28 cellular contexts compared by ENCODE assay signal in the genomic region with DNA sequence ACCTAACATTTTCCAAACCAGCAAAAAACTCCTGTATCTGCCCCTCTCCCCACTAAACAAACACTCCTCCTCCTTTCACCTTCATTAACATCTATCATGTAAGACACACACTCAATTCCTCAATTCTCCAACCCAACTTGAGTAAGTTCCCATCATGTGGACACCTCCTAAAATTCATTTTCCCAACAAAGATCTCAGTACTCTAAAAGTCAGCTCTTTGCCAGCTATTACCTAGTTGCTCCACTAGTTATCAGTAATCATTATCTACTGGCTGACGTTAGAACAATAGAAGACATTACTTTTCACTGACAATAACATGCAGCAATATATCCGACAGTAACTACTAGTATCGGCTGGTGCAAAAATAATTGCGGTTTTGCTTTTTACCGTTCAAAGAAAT. TPM values are rescaled to one million over a fixed set of nuclear protein-coding genes. Genes with fewer than 3 reads are reported as not detected.
DNase-seq lines count a peak whose midpoint lies in the region; ATAC-seq and TF ChIP-seq lines count a peak whose summit lies in the region.
"Had no signal": no experiment of that assay in that cellular context is flagged by ENCODE, and none has a peak within 500 bp of the region (broad histone marks: within the 10 kb centered on the region; RNA-seq: fewer than 3 reads in every experiment).

No MANE protein-coding gene starts in this region.

- CTCF ChIA-PET in CD4-positive, alpha-beta T cell (lab: Charles Lee) = interaction anchor here (1.1 to 1.4 kb wide), 2 partner anchors 8 to 13 kb away, joined by 3 read pairs; no protein-coding TSS in a partner anchor
- CTCF ChIA-PET in OCI-LY7 (lab: Charles Lee; ENCODE audit: unreplicated experiment) = no interaction called here

- H3K9me3 ChIP-seq in CD4-positive, alpha-beta T cell (ENCODE audit: control insufficient read depth, low read length) = no peaks in the 10 kb centered on the region
- no peaks in the 10 kb centered on the region for H3K9me3 ChIP-seq in OCI-LY7 (ENCODE audit: low read length)
- H3K9me3 ChIP-seq: lower lobe of right lung, prostate gland, transverse colon had no signal

- H3K4me2 ChIP-seq in OCI-LY7 (ENCODE audit: low read length) = no peak overlapping the region
- H3K4me2 ChIP-seq: KMS-11 had no signal

- H3K4me3 Mint-ChIP-seq in activated CD4-positive, alpha-beta T cell treated with anti-CD3 and anti-CD28 coated beads, Interleukin-2, amount 10 ng/mL, durations not matched to agents 24 days and 14 days = no peak overlapping the region
- no peak overlapping the region for H3K4me3 Mint-ChIP-seq in CD4-positive, alpha-beta T cell
- no peak overlapping the region for H3K4me3 Mint-ChIP-seq in activated T-helper 2 cell treated with anti-CD3 and anti-CD28 coated beads, Interferon-gamma antibody, Interleukin-2, Interleukin-4, amounts not matched to agents 10 μg/mL and 5 μg/mL and 100 μg/mL, durations not matched to agents 14 hours and 24 hours and 36 hours (ENCODE audit: low read depth)
- H3K4me3 Mint-ChIP-seq in mesothelial cell of epicardium (no peak overlapping the region), endothelial cell (ENCODE audit: unreplicated experiment) (no peak overlapping the region)
- H3K4me3 Mint-ChIP-seq: activated naive CD8-positive, alpha-beta T cell treated with anti-CD3 and anti-CD28 coated beads, Interleukin-2, amount 10 ng/mL, durations not matched to agents 7 days and 5 days had no signal

- no peaks in the 10 kb centered on the region for H3K27me3 ChIP-seq in CD4-positive, alpha-beta T cell (ENCODE audit: control insufficient read depth, insufficient read depth, low read length)
- H3K27me3 ChIP-seq: dorsolateral prefrontal cortex, transverse colon had no signal

- ATAC-seq in CD4-positive, alpha-beta T cell (ENCODE audit: poor library complexity) = no peak
- ATAC-seq in GM19397 (IDR thresholded peaks at IDR 0.05; ENCODE audit: unreplicated experiment) = no peak
- ATAC-seq: lower lobe of right lung had no signal

- H3K27ac ChIP-seq in CD4-positive, alpha-beta T cell (ENCODE audit: low read depth, low read length) = no peak overlapping the region
- H3K27ac ChIP-seq in OCI-LY7 (ENCODE audit: low read depth, low read length, poor library complexity, severe bottlenecking) = no peak overlapping the region
- H3K27ac ChIP-seq: dorsolateral prefrontal cortex, KMS-11, lower lobe of right lung, prostate gland, transverse colon had no signal

- no TSS peak for BruUV-seq in OCI-LY7 (replicated peaks; lab: Mats Ljungman, UMichigan)

- H3K79me2 ChIP-seq in OCI-LY7 (ENCODE audit: insufficient read depth, low read depth, low read length) = peaks cover 100% of the 10 kb centered on the region

- TF ChIP-seq CTCF in CD4-positive, alpha-beta T cell (IDR thresholded peaks at IDR 0.05) = no peak
- TF ChIP-seq CTCF in mesothelial cell of epicardium (IDR thresholded peaks at IDR 0.05; ENCODE audit: unreplicated experiment) (no peak), endothelial cell (IDR thresholded peaks at IDR 0.05; ENCODE audit: unreplicated experiment) (no peak), OCI-LY7 (conservative IDR thresholded peaks at IDR 0.05; ENCODE audit: low read length) (no peak)

- H3K9me2 ChIP-seq in OCI-LY7 (ENCODE audit: insufficient read depth, low read length) = no peaks in the 10 kb centered on the region

- H3K4me3 ChIP-seq in OCI-LY7 (ENCODE audit: low read depth, low read length, poor library complexity, severe bottlenecking) = no peak overlapping the region
- H3K4me3 ChIP-seq: dorsolateral prefrontal cortex, GM23248, lower lobe of right lung, prostate gland, transverse colon had no signal

- peak overlapping the region; percentile 34 for H3K27ac Mint-ChIP-seq in activated CD4-positive, alpha-beta T cell treated with anti-CD3 and anti-CD28 coated beads, Interleukin-2, amount 10 ng/mL, durations not matched to agents 24 days and 14 days
- H3K27ac Mint-ChIP-seq in CD4-positive, alpha-beta T cell = peak overlapping the region; percentile 8
- peak overlapping the region; percentile 77 for H3K27ac Mint-ChIP-seq in activated T-helper 2 cell treated with anti-CD3 and anti-CD28 coated beads, Interferon-gamma antibody, Interleukin-2, Interleukin-4, amounts not matched to agents 10 μg/mL and 5 μg/mL and 100 μg/mL, durations not matched to agents 14 hours and 24 hours and 36 hours
- H3K27ac Mint-ChIP-seq in mesothelial cell of epicardium (peak overlapping the region; percentile 47), endothelial cell (ENCODE audit: unreplicated experiment) (no peak overlapping the region)
- H3K27ac Mint-ChIP-seq: activated naive CD8-positive, alpha-beta T cell treated with anti-CD3 and anti-CD28 coated beads, Interleukin-2, amount 10 ng/mL, durations not matched to agents 7 days and 5 days had no signal

- H3K4me1 ChIP-seq in OCI-LY7 (ENCODE audit: insufficient read depth, low read length, poor library complexity, severe bottlenecking) = no peaks in the 10 kb centered on the region

- POLR2A ChIA-PET in CD4-positive, alpha-beta T cell (lab: Charles Lee) = interaction anchor here (0.6 kb wide), 1 partner anchor 141 kb away, joined by 3 read pairs; no protein-coding TSS in a partner anchor
- POLR2A ChIA-PET in OCI-LY7 (lab: Charles Lee) = interaction anchor here (1.3 kb wide), 1 partner anchor 17 kb away, joined by 6 read pairs; no protein-coding TSS in a partner anchor

- H3K36me3 ChIP-seq in OCI-LY7 (ENCODE audit: insufficient read depth, low read length) = peaks cover 100% of the 10 kb centered on the region
- H3K36me3 ChIP-seq: prostate gland had no signal

- DNase-seq in activated CD4-positive, alpha-beta T cell treated with anti-CD3 and anti-CD28 coated beads, Interleukin-2, amount 10 ng/mL, durations not matched to agents 24 days and 14 days = no peak
- DNase-seq in activated CD4-positive, alpha-beta T cell treated with anti-CD3 and anti-CD28 coated beads, Interleukin-2, amount 50 U/mL, for 48 hours = no peak
- no peak for DNase-seq in CD4-positive, alpha-beta T cell
- no peak for DNase-seq in activated T-helper 2 cell treated with anti-CD3 and anti-CD28 coated beads, Interferon-gamma antibody, Interleukin-2, Interleukin-4, amounts not matched to agents 10 μg/mL and 5 μg/mL and 100 μg/mL, durations not matched to agents 14 hours and 24 hours and 36 hours (ENCODE audit: low spot score)
- DNase-seq in mesothelial cell of epicardium (ENCODE audit: low spot score in 2 of 2, unreplicated experiment in 2 of 2) = no peak
- DNase-seq in endothelial cell (ENCODE audit: low spot score) = no peak
- no peak for DNase-seq in OCI-LY7 (ENCODE audit: low spot score)
- DNase-seq: activated CD4-positive, alpha-beta T cell treated with anti-CD3 and anti-CD28 coated beads, Interleukin-2, amount 50 U/mL, for 1 hour; activated naive CD8-positive, alpha-beta T cell treated with anti-CD3 and anti-CD28 coated beads, Interleukin-2, amount 10 ng/mL, durations not matched to agents 7 days and 5 days; activated T-cell treated with anti-CD3 and anti-CD28 coated beads, Interleukin-2, amount 50 U/mL, for 1 hour; DMS79 treated with DMSO at 0.1 percent for 48 hours; dorsolateral prefrontal cortex; GM23248; head of caudate nucleus; kidney glomerular epithelial cell; lower lobe of right lung; MV-4-11; NCI-H2171; NCI-H510A treated with DMSO at 0.1 percent for 48 hours; NK-92 treated with Interleukin-12 subunit alpha and Interleukin-12 subunit beta, amount 100 ng/mL, for 24 hours; SHP77 treated with DMSO at 0.1 percent for 48 hours; stimulated activated CD4-positive, alpha-beta T cell treated with anti-CD3 and anti-CD28 coated beads, Interleukin-15, amount 100 ng/mL, for 24 hours; transverse colon had no signal

- no peak overlapping the region for H2AFZ ChIP-seq in OCI-LY7 (ENCODE audit: low read length)
- H2AFZ ChIP-seq: GM23248 had no signal

- H3K9me3 Mint-ChIP-seq in activated CD4-positive, alpha-beta T cell treated with anti-CD3 and anti-CD28 coated beads, Interleukin-2, amount 10 ng/mL, durations not matched to agents 24 days and 14 days = no peaks in the 10 kb centered on the region
- no peaks in the 10 kb centered on the region for H3K9me3 Mint-ChIP-seq in CD4-positive, alpha-beta T cell
- no peaks in the 10 kb centered on the region for H3K9me3 Mint-ChIP-seq in activated T-helper 2 cell treated with anti-CD3 and anti-CD28 coated beads, Interferon-gamma antibody, Interleukin-2, Interleukin-4, amounts not matched to agents 10 μg/mL and 5 μg/mL and 100 μg/mL, durations not matched to agents 14 hours and 24 hours and 36 hours
- no peaks in the 10 kb centered on the region for H3K9me3 Mint-ChIP-seq in mesothelial cell of epicardium
- no peaks in the 10 kb centered on the region for H3K9me3 Mint-ChIP-seq in endothelial cell (ENCODE audit: unreplicated experiment)
- H3K9me3 Mint-ChIP-seq: activated naive CD8-positive, alpha-beta T cell treated with anti-CD3 and anti-CD28 coated beads, Interleukin-2, amount 10 ng/mL, durations not matched to agents 7 days and 5 days had no signal

- H3K27me3 Mint-ChIP-seq in activated CD4-positive, alpha-beta T cell treated with anti-CD3 and anti-CD28 coated beads, Interleukin-2, amount 10 ng/mL, durations not matched to agents 24 days and 14 days = no peaks in the 10 kb centered on the region
- no peaks in the 10 kb centered on the region for H3K27me3 Mint-ChIP-seq in CD4-positive, alpha-beta T cell
- no peaks in the 10 kb centered on the region for H3K27me3 Mint-ChIP-seq in activated T-helper 2 cell treated with anti-CD3 and anti-CD28 coated beads, Interferon-gamma antibody, Interleukin-2, Interleukin-4, amounts not matched to agents 10 μg/mL and 5 μg/mL and 100 μg/mL, durations not matched to agents 14 hours and 24 hours and 36 hours (ENCODE audit: low read depth)
- H3K27me3 Mint-ChIP-seq in mesothelial cell of epicardium (ENCODE audit: low read depth) = no peaks in the 10 kb centered on the region
- peaks cover 2% of the 10 kb centered on the region for H3K27me3 Mint-ChIP-seq in endothelial cell (ENCODE audit: unreplicated experiment)
- H3K27me3 Mint-ChIP-seq: activated naive CD8-positive, alpha-beta T cell treated with anti-CD3 and anti-CD28 coated beads, Interleukin-2, amount 10 ng/mL, durations not matched to agents 7 days and 5 days had no signal

- peaks cover 48% of the 10 kb centered on the region for H3K4me1 Mint-ChIP-seq in activated CD4-positive, alpha-beta T cell treated with anti-CD3 and anti-CD28 coated beads, Interleukin-2, amount 10 ng/mL, durations not matched to agents 24 days and 14 days
- H3K4me1 Mint-ChIP-seq in CD4-positive, alpha-beta T cell (ENCODE audit: low read depth) = peaks cover 69% of the 10 kb centered on the region
- H3K4me1 Mint-ChIP-seq in activated T-helper 2 cell treated with anti-CD3 and anti-CD28 coated beads, Interferon-gamma antibody, Interleukin-2, Interleukin-4, amounts not matched to agents 10 μg/mL and 5 μg/mL and 100 μg/mL, durations not matched to agents 14 hours and 24 hours and 36 hours (ENCODE audit: low read depth) = peaks cover 56% of the 10 kb centered on the region
- H3K4me1 Mint-ChIP-seq in mesothelial cell of epicardium (peaks cover 8% of the 10 kb centered on the region), endothelial cell (ENCODE audit: unreplicated experiment) (peaks cover 9% of the 10 kb centered on the region)

- H4K20me1 ChIP-seq in OCI-LY7 (ENCODE audit: insufficient read depth, low read length) = peaks cover 61% of the 10 kb centered on the region

- H3K36me3 Mint-ChIP-seq in activated CD4-positive, alpha-beta T cell treated with anti-CD3 and anti-CD28 coated beads, Interleukin-2, amount 10 ng/mL, durations not matched to agents 24 days and 14 days (ENCODE audit: low read depth) = peaks cover 78% of the 10 kb centered on the region
- peaks cover 90% of the 10 kb centered on the region for H3K36me3 Mint-ChIP-seq in CD4-positive, alpha-beta T cell (ENCODE audit: low read depth)
- H3K36me3 Mint-ChIP-seq in activated T-helper 2 cell treated with anti-CD3 and anti-CD28 coated beads, Interferon-gamma antibody, Interleukin-2, Interleukin-4, amounts not matched to agents 10 μg/mL and 5 μg/mL and 100 μg/mL, durations not matched to agents 14 hours and 24 hours and 36 hours (ENCODE audit: low read depth) = peaks cover 85% of the 10 kb centered on the region
- H3K36me3 Mint-ChIP-seq in mesothelial cell of epicardium (peaks cover 43% of the 10 kb centered on the region), endothelial cell (ENCODE audit: low read depth, unreplicated experiment) (peaks cover 56% of the 10 kb centered on the region)

- intact Hi-C loops in activated CD4-positive, alpha-beta T cell treated with anti-CD3 and anti-CD28 coated beads, Interleukin-2, amount 10 ng/mL, durations not matched to agents 24 days and 14 days (cut with micrococcal nuclease) = no loop called here
- intact Hi-C loops in CD4-positive, alpha-beta T cell (cut with DNase I, micrococcal nuclease) = no loop called here
- intact Hi-C loops in activated T-helper 2 cell treated with anti-CD3 and anti-CD28 coated beads, Interferon-gamma antibody, Interleukin-2, Interleukin-4, amounts not matched to agents 10 μg/mL and 5 μg/mL and 100 μg/mL, durations not matched to agents 14 hours and 24 hours and 36 hours (cut with micrococcal nuclease) = no loop called here
- intact Hi-C loops in OCI-LY7 (cut with micrococcal nuclease; ENCODE audit: unreplicated experiment) = no loop called here

RNA-seq across cellular contexts. Expression of a gene that starts 42.1 kb away (rescaled TPM):
- 1,009 and 1,054 TPM in 2 replicates for total RNA-seq in activated CD4-positive, alpha-beta T cell treated with anti-CD3 and anti-CD28 coated beads, Interleukin-2, amount 10 ng/mL, durations not matched to agents 24 days and 14 days
- total RNA-seq in CD4-positive, alpha-beta T cell = 100 to 1,000 TPM; 507 to 528 TPM
- 972 and 976 TPM in 2 replicates for total RNA-seq in activated T-helper 2 cell treated with anti-CD3 and anti-CD28 coated beads, Interferon-gamma antibody, Interleukin-2, Interleukin-4, amounts not matched to agents 10 μg/mL and 5 μg/mL and 100 μg/mL, durations not matched to agents 14 hours and 24 hours and 36 hours
- total RNA-seq in mesothelial cell of epicardium (669 to 698 TPM (median 675 TPM) in 3 replicates), endothelial cell (ENCODE audit: unreplicated experiment) (601 TPM), OCI-LY7 (2022) (897 and 969 TPM in 2 replicates)
- total RNA-seq in OCI-LY7 (2014; rRNA removed; shearing (Covaris generic)) = 887 and 1,000 TPM in 2 replicates

RNA-seq across cellular contexts. Expression of a gene that starts 52.7 kb away (rescaled TPM):
- total RNA-seq in activated CD4-positive, alpha-beta T cell treated with anti-CD3 and anti-CD28 coated beads, Interleukin-2, amount 10 ng/mL, durations not matched to agents 24 days and 14 days = not detected in 2 replicates
- total RNA-seq in CD4-positive, alpha-beta T cell = not detected
- not detected in 2 replicates for total RNA-seq in activated T-helper 2 cell treated with anti-CD3 and anti-CD28 coated beads, Interferon-gamma antibody, Interleukin-2, Interleukin-4, amounts not matched to agents 10 μg/mL and 5 μg/mL and 100 μg/mL, durations not matched to agents 14 hours and 24 hours and 36 hours
- total RNA-seq in mesothelial cell of epicardium (0.29 to 0.35 TPM (median 0.29 TPM) in 3 replicates), endothelial cell (ENCODE audit: unreplicated experiment) (1.5 TPM), OCI-LY7 (2022) (0.39 and 0.51 TPM in 2 replicates)
- total RNA-seq in OCI-LY7 (2014; rRNA removed; shearing (Covaris generic)) = 0.13 TPM in 1 of 2 replicates, not detected in the other
- total RNA-seq: A172; activated naive CD8-positive, alpha-beta T cell treated with anti-CD3 and anti-CD28 coated beads, Interleukin-2, amount 10 ng/mL, durations not matched to agents 7 days and 5 days; GM23248; HT1080 had no signal
